ENCODE assay signal across 1 cellular context in the genomic region with DNA sequence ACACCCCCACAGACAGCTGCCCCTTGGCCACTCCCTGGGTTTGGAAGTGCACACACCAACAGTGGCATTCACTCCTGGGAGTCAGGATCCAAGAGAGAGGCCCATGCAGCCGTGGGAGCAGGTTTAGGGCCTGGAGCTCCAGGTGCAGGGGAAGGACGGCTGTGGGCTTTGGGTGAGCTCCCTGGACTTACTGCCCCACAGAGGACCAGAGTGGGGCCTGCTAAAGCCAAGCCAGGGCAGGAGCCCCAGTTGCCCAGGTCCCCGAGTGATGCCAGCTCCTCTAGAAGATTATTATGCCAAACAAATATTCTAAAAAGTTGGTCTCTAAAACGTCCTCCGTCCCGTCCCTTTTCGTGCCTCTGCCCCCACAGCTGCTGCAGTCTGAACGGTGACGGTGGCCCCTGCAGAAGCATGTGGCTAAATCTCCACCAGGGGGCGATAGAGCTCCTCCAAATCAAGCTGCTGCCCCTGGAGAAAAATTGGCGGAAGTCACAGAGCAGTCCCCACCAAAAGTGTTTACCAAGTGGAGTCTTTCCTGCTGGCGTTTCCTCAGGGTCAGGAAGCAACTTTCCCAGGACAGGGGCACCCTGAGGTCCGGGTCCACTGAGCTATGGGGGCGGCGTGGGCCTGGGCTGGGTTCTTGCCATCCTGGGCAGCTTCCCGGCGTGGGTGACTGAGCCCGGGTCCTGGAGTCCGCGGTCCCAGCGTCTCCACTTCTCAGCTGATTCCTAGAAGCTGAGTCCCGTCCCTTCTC.
TF ChIP-seq lines count a peak whose summit lies in the region.

No MANE protein-coding gene starts in this region.

TF ChIP-seq in GM12878, 131 proteins besides CTCF, POLR2A, EP300 and RAD21 (continued from another document):
- TF ChIP-seq, protein P1, sequence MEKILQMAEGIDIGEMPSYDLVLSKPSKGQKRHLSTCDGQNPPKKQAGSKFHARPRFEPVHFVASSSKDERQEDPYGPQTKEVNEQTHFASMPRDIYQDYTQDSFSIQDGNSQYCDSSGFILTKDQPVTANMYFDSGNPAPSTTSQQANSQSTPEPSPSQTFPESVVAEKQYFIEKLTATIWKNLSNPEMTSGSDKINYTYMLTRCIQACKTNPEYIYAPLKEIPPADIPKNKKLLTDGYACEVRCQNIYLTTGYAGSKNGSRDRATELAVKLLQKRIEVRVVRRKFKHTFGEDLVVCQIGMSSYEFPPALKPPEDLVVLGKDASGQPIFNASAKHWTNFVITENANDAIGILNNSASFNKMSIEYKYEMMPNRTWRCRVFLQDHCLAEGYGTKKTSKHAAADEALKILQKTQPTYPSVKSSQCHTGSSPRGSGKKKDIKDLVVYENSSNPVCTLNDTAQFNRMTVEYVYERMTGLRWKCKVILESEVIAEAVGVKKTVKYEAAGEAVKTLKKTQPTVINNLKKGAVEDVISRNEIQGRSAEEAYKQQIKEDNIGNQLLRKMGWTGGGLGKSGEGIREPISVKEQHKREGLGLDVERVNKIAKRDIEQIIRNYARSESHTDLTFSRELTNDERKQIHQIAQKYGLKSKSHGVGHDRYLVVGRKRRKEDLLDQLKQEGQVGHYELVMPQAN (conservative IDR thresholded peaks at IDR 0.05): peak; percentile 46; the same call in 1 of the 2 replicates
- TF ChIP-seq ZBTB33 (IDR thresholded peaks at IDR 0.05) (no peak), SMARCA5 (IDR thresholded peaks at IDR 0.05) (peak; percentile 72; the same call in 1 of the 2 replicates), IRF3 (IDR thresholded peaks at IDR 0.05) (no peak), MTA3 (IDR thresholded peaks at IDR 0.05; ENCODE audit: borderline replicate concordance, low read length) (no peak), ZBED1 (IDR thresholded peaks at IDR 0.05; ENCODE audit: borderline replicate concordance) (no peak), POLR2AphosphoS2 (IDR thresholded peaks at IDR 0.05; ENCODE audit: low read depth, low read length) (no peak), POU2F2 (IDR thresholded peaks at IDR 0.05; ENCODE audit: borderline replicate concordance, low read depth, low read length) (peak; percentile 56; the same call in 1 of the 3 replicates), PBX3 (IDR thresholded peaks at IDR 0.05; ENCODE audit: insufficient replicate concordance, low read depth, low read length) (no peak), GATAD2B (conservative IDR thresholded peaks at IDR 0.05; ENCODE audit: low read depth) (peak; percentile 56; the same call in 1 of the 2 replicates), CEBPZ (IDR thresholded peaks at IDR 0.05; ENCODE audit: low read depth, low read length) (no peak), PRDM15 (CRISPR knock-in tag; IDR thresholded peaks at IDR 0.05) (no peak), TCF7 (IDR thresholded peaks at IDR 0.05; ENCODE audit: borderline replicate concordance) (no peak), POLR2AphosphoS5 (IDR thresholded peaks at IDR 0.05; ENCODE audit: low read length) (no peak), NFYA (IDR thresholded peaks at IDR 0.05; ENCODE audit: borderline replicate concordance, low read depth, low read length) (no peak)
- TF ChIP-seq, protein P2, sequence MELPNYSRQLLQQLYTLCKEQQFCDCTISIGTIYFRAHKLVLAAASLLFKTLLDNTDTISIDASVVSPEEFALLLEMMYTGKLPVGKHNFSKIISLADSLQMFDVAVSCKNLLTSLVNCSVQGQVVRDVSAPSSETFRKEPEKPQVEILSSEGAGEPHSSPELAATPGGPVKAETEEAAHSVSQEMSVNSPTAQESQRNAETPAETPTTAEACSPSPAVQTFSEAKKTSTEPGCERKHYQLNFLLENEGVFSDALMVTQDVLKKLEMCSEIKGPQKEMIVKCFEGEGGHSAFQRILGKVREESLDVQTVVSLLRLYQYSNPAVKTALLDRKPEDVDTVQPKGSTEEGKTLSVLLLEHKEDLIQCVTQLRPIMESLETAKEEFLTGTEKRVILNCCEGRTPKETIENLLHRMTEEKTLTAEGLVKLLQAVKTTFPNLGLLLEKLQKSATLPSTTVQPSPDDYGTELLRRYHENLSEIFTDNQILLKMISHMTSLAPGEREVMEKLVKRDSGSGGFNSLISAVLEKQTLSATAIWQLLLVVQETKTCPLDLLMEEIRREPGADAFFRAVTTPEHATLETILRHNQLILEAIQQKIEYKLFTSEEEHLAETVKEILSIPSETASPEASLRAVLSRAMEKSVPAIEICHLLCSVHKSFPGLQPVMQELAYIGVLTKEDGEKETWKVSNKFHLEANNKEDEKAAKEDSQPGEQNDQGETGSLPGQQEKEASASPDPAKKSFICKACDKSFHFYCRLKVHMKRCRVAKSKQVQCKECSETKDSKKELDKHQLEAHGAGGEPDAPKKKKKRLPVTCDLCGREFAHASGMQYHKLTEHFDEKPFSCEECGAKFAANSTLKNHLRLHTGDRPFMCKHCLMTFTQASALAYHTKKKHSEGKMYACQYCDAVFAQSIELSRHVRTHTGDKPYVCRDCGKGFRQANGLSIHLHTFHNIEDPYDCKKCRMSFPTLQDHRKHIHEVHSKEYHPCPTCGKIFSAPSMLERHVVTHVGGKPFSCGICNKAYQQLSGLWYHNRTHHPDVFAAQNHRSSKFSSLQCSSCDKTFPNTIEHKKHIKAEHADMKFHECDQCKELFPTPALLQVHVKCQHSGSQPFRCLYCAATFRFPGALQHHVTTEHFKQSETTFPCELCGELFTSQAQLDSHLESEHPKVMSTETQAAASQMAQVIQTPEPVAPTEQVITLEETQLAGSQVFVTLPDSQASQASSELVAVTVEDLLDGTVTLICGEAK (IDR thresholded peaks at IDR 0.05; ENCODE audit: borderline replicate concordance): no peak
